In the genomic region with DNA sequence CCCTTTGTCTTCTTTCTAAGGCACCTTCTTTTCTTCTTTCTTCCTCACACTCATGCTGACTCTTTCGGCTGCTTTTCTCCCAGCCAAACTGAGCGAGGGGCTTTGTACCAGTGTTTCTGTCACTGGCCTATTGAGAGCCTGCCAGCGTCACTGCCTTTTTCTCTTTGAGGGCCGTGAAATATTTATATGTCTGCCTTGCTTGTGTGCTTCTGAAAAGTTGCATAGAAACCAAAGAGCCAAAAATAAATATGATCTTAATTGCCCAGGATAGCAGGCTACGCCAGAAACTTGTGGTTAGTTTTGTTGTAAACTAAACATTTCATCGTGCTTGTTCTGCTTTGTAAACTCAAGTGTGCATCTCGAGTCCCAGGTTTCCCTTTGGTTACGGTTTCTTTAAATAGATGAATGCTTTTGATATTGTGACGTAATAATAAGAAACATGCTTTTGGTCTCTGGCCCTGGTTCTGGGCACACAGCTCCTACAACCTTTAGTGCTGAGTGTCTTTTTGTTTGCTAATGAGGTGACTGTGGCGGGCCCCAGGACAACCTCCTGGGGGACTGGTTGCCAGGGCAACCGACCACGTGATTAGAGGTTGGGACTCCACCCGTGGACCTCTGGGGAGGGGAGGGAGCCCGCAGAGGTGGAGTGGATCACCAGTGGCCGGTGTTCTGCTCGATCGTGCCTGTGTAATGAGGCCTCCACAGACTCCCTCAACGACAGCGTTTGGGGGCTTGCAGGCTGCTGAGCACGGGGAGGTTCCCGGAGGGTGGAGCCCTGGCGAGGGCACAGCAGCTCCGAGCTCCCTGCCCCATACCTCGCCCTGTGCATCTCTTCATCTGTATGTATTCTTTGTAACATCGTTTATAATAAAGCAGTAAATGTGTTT, we compare ENCODE assay signal across 1 cellular context.
TF ChIP-seq lines count a peak whose summit lies in the region.

No MANE protein-coding gene starts in this region.

TF ChIP-seq in Ishikawa, 13 proteins besides CTCF, POLR2A, EP300 and RAD21 (continued from another document):
- TF ChIP-seq USF1 (IDR thresholded peaks at IDR 0.05) = peak; percentile 36; the same call in 1 of the 2 replicates
